Comparison of ENCODE assay signal across 15 cellular contexts in the genomic region with DNA sequence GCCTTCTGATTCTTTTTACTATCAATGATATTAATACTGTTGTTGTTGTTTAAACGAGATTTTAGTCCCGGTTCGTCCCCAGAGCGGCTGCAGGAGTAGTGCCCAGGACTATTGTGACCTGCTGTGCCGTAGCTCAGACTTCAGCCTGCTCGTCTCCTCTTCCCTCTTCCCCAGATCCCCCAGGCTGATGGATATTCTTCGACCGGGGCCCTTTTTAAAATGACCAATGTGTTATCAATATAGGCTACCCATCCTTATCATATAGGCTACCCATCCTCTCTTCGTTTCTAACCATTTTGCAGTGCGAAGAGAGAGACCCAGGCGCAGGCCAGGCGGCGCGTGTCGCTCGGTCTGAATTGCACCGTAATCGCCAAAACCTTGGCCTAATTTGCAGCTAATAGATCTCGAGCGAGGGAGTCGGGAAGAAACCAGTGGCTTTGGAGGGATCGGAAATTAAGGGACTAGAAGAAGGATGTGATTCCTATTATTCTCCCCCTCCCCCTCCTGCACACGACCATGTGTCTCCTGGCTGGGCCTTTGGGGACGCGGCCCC. TPM values are rescaled to one million over a fixed set of nuclear protein-coding genes. Genes with fewer than 3 reads are reported as not detected.
DNase-seq lines count a peak whose midpoint lies in the region; ATAC-seq, FAIRE-seq and TF ChIP-seq lines count a peak whose summit lies in the region.
"Had no signal": no experiment of that assay in that cellular context is flagged by ENCODE, and none has a peak within 500 bp of the region (broad histone marks: within the 10 kb centered on the region; RNA-seq: fewer than 3 reads in every experiment).

No MANE protein-coding gene starts in this region.

- peaks cover 2% of the 10 kb centered on the region; the same call in 1 of the 2 replicates for H3K9me3 ChIP-seq in K562 (replicated peaks; ENCODE audit: control insufficient read depth, insufficient read depth, low read depth, low read length)
- no peaks in the 10 kb centered on the region for H3K9me3 ChIP-seq in iPS-18a (ENCODE audit: control insufficient read depth, low read depth, low read length)
- H3K9me3 ChIP-seq in skeletal muscle satellite cell (replicated peaks; ENCODE audit: low read length) = no peaks in the 10 kb centered on the region

- no peaks in the 10 kb centered on the region for H3K9me1 ChIP-seq in K562 (ENCODE audit: control insufficient read depth, insufficient read depth, low read length)

- WGBS in K562 (ENCODE audit: insufficient coverage, low coverage, missing lambda C conversion rate) = 93% methylated on average over 17 of the region's 25 CpGs

- H3K4me1 Mint-ChIP-seq in GM23338 = peaks cover 51% of the 10 kb centered on the region

- DNase-seq in GM23338 (ENCODE audit: low spot score) = peak; percentile 14
- no peak for DNase-seq in K562 (ENCODE audit: extremely low read depth in 1 of 4, low spot score in 3 of 4)
- DNase-seq in NCI-H524 (lab: John Stamatoyannopoulos, UW) = no peak
- no peak for DNase-seq in activated CD4-positive, alpha-beta T cell treated with anti-CD3 and anti-CD28 coated beads for 1 hour
- DNase-seq: activated CD4-positive, alpha-beta T cell treated with anti-CD3 and anti-CD28 coated beads for 36 hours; activated naive CD4-positive, alpha-beta T cell treated with anti-CD3 and anti-CD28 coated beads, Interleukin-2, amount 10 ng/mL, durations not matched to agents 7 days and 5 days; NCI-H2029 treated with DMSO at 0.1 percent for 48 hours; stimulated activated CD4-positive, alpha-beta T cell treated with anti-CD3 and anti-CD28 coated beads, Interleukin-2, amount 100 ng/mL, for 24 hours had no signal

- H3K36me3 ChIP-seq in GM23338 (ENCODE audit: insufficient read depth) (no peaks in the 10 kb centered on the region), K562 (ENCODE audit: control insufficient read depth, insufficient read depth, low read length) (peaks cover 5% of the 10 kb centered on the region; the same call in 2 of the 3 replicates), iPS-18a (ENCODE audit: control insufficient read depth, low read depth, low read length) (no peaks in the 10 kb centered on the region), skeletal muscle satellite cell (ENCODE audit: insufficient read depth, low read length) (peaks cover 4% of the 10 kb centered on the region)

- peak overlapping the region; percentile 64 for H3K4me3 Mint-ChIP-seq in GM23338
- H3K4me3 Mint-ChIP-seq: activated CD4-positive, alpha-beta T cell treated with anti-CD3 and anti-CD28 coated beads for 36 hours; activated naive CD4-positive, alpha-beta T cell treated with anti-CD3 and anti-CD28 coated beads, Interleukin-2, amount 10 ng/mL, durations not matched to agents 7 days and 5 days had no signal

- peaks cover 57% of the 10 kb centered on the region for H3K27me3 Mint-ChIP-seq in GM23338 (ENCODE audit: insufficient read depth, low read depth, poor library complexity)
- H3K27me3 Mint-ChIP-seq: activated naive CD4-positive, alpha-beta T cell treated with anti-CD3 and anti-CD28 coated beads, Interleukin-2, amount 10 ng/mL, durations not matched to agents 7 days and 5 days had no signal

- BruUV-seq in K562 (replicated peaks; lab: Mats Ljungman, UMichigan) = no TSS peak

- in situ Hi-C loops in K562 (cut with MboI) = loop anchor here (10.0 kb wide), 1 partner anchor 231 kb away; no protein-coding TSS in a partner anchor

- CTCF ChIA-PET in K562 (lab: Yijun Ruan, JAX; ENCODE audit: low intra/inter-chr PET ratio) = no interaction called here

- H3K27ac ChIP-seq in GM23338 (ENCODE audit: low read depth) (no peak overlapping the region), K562 (ENCODE audit: extremely low read depth, low read depth, low read length) (no peak overlapping the region), iPS-18a (ENCODE audit: low read length) (no peak overlapping the region)
- H3K27ac ChIP-seq: epithelial cell of prostate had no signal

- ATAC-seq in GM23338 (no peak), K562 (no peak), HG02610 (IDR thresholded peaks at IDR 0.05; ENCODE audit: unreplicated experiment) (no peak), GM21717 (IDR thresholded peaks at IDR 0.05; ENCODE audit: unreplicated experiment) (no peak)
- ATAC-seq: activated CD4-positive, alpha-beta T cell treated with anti-CD3 and anti-CD28 coated beads for 36 hours had no signal

- no peak for TF ChIP-seq EP300 in K562 (IDR thresholded peaks at IDR 0.05; ENCODE audit: low read length)

- H3K79me2 ChIP-seq in GM23338 (replicated peaks; ENCODE audit: insufficient read depth) (no peaks in the 10 kb centered on the region), K562 (ENCODE audit: control insufficient read depth, insufficient read depth, low read length) (peaks cover 4% of the 10 kb centered on the region; the same call in 1 of the 3 replicates)

- no peak for FAIRE-seq in K562 (lab: Jason Lieb, UNC)
- FAIRE-seq: HepG2 had no signal

- TF ChIP-seq RAD21 in K562 (CRISPR knock-in tag; conservative IDR thresholded peaks at IDR 0.05 in 1 of 2, IDR thresholded peaks at IDR 0.05 in 1 of 2) = no peak

- no peak for TF ChIP-seq POLR2A in K562 (conservative IDR thresholded peaks at IDR 0.05)

- H2AFZ ChIP-seq in GM23338 (no peak overlapping the region), K562 (ENCODE audit: low read depth, low read length) (no peak overlapping the region)

- H3K27me3 ChIP-seq in GM23338 (ENCODE audit: insufficient read depth) (peaks cover 100% of the 10 kb centered on the region), K562 (ENCODE audit: control insufficient read depth in 2 of 2, insufficient read depth in 2 of 2, low read length in 2 of 2) (no peaks in the 10 kb centered on the region), iPS-18a (ENCODE audit: control insufficient read depth, insufficient read depth, low read length) (peaks cover 100% of the 10 kb centered on the region), skeletal muscle satellite cell (ENCODE audit: control insufficient read depth, insufficient read depth, low read length) (no peaks in the 10 kb centered on the region)

- H3K4me2 ChIP-seq in GM23338 (peak overlapping the region; percentile 79), K562 (ENCODE audit: insufficient read depth, low read length) (peak overlapping the region; percentile 35; the same call in 1 of the 2 replicates), skeletal muscle satellite cell (ENCODE audit: low read length) (peak overlapping the region; percentile 91)

- POLR2A ChIA-PET in K562 (lab: Yijun Ruan, JAX) = interaction anchor here (0.7 to 1.6 kb wide), 3 partner anchors 14 to 108 kb away, joined by 3 to 4 read pairs (median 3); a partner anchor contains a TSS

- H3K36me3 Mint-ChIP-seq in GM23338 (ENCODE audit: low read depth) = no peaks in the 10 kb centered on the region

- no peak overlapping the region for H3K27ac Mint-ChIP-seq in GM23338
- H3K27ac Mint-ChIP-seq: activated CD4-positive, alpha-beta T cell treated with anti-CD3 and anti-CD28 coated beads for 36 hours; activated naive CD4-positive, alpha-beta T cell treated with anti-CD3 and anti-CD28 coated beads, Interleukin-2, amount 10 ng/mL, durations not matched to agents 7 days and 5 days had no signal

- intact Hi-C loops in K562 (cut with micrococcal nuclease) = no loop called here

- H3K9me3 Mint-ChIP-seq in GM23338 = peaks cover 3% of the 10 kb centered on the region; the same call in 2 of the 3 replicates

- H3K4me3 ChIP-seq in GM23338 (peak overlapping the region; percentile 49), K562 (no peak overlapping the region), iPS-18a (ENCODE audit: low read length) (peak overlapping the region; percentile 33), skeletal muscle satellite cell (ENCODE audit: low read length) (peak overlapping the region; percentile 88)

- peaks cover 71% of the 10 kb centered on the region for H4K20me1 ChIP-seq in GM23338 (replicated peaks; ENCODE audit: insufficient read depth)
- H4K20me1 ChIP-seq in K562 (replicated peaks; ENCODE audit: control insufficient read depth, insufficient read depth, low read length) = no peaks in the 10 kb centered on the region

- peaks cover 39% of the 10 kb centered on the region; the same call in 1 of the 2 replicates for H3F3A ChIP-seq in GM23338 (replicated peaks; ENCODE audit: low read depth)

- no peak for TF ChIP-seq CTCF in GM23338 (conservative IDR thresholded peaks at IDR 0.05; ENCODE audit: low read depth in 2 of 2)
- no peak for TF ChIP-seq CTCF in K562 (IDR thresholded peaks at IDR 0.05 in 2 of 3, conservative IDR thresholded peaks at IDR 0.05 in 1 of 3; ENCODE audit: insufficient read depth in 2 of 3, low read depth in 1 of 3, low read length in 3 of 3)

- H3K9ac ChIP-seq in K562 (ENCODE audit: insufficient read depth in 1 of 2, low read depth in 2 of 2, low read length in 2 of 2) = peak overlapping the region; percentile 0 to 61; a peak in 2 of 4 replicates
- no peak overlapping the region for H3K9ac ChIP-seq in iPS-18a (ENCODE audit: low read length)
- H3K9ac ChIP-seq in skeletal muscle satellite cell (ENCODE audit: low read depth, low read length) = peak overlapping the region; percentile 93

- H3K4me1 ChIP-seq in GM23338 (ENCODE audit: insufficient read depth) (peaks cover 62% of the 10 kb centered on the region), K562 (replicated peaks in 1 of 2; ENCODE audit: control insufficient read depth in 2 of 2, insufficient read depth in 2 of 2, low read length in 2 of 2) (peaks cover 15 to 35% of the 10 kb centered on the region in 2 experiments), iPS-18a (ENCODE audit: control insufficient read depth, low read depth, low read length) (peaks cover 15% of the 10 kb centered on the region), skeletal muscle satellite cell (ENCODE audit: control insufficient read depth, insufficient read depth, low read length) (peaks cover 21% of the 10 kb centered on the region)

- H3K9me2 ChIP-seq in GM23338 (ENCODE audit: insufficient read depth) = no peaks in the 10 kb centered on the region

RNA-seq across cellular contexts. Expression of a gene that starts 23.0 kb away (rescaled TPM):
- total RNA-seq in GM23338 (2014; rRNA removed; shearing (Covaris generic)) = not detected in 2 replicates
- 0.16 and 0.23 TPM in 2 replicates for polyA plus RNA-seq in GM23338 (2016; fragmentation: Nextera tagmentation; extraction: Ambion mirVana)
- total RNA-seq in K562 (2011; cell fraction: chromatin; rRNA removed; ENCODE audit: low replicate concordance) = 16.8 and 21.5 TPM in 2 replicates
- total RNA-seq in K562 (2011; cell fraction: nucleolus; rRNA removed) = 10.5 and 13.2 TPM in 2 replicates
- 14.2 and 23.5 TPM in 2 replicates for total RNA-seq in K562 (2011; cell fraction: nucleoplasm; rRNA removed)
- 6.8 and 8.3 TPM in 2 replicates for total RNA-seq in K562 (2014; rRNA removed)
- 8.3 and 9.9 TPM in 2 replicates for total RNA-seq in K562 (2014; rRNA removed; fragmentation: Illumina TruSeq; extraction: Trizol)
- total RNA-seq in K562 (2015; rRNA removed; fragmentation: Illumina TruSeq; extraction: Trizol) = 11.9 and 13.1 TPM in 2 replicates
- total RNA-seq in K562 (2021) = 49.7 and 51.8 TPM in 2 replicates
- 6.0 and 10.9 TPM in 2 replicates for polyA plus RNA-seq in K562 (2011; rRNA removed)
- 7.7 and 13.7 TPM in 2 replicates for polyA plus RNA-seq in K562 (2011; cell fraction: cytosol; rRNA removed)
- polyA plus RNA-seq in K562 (2011; cell fraction: nucleus; rRNA removed) = 11.9 and 16.2 TPM in 2 replicates
- polyA plus RNA-seq in K562 (2012) = 35.3 and 71.0 TPM in 2 replicates
- 41.0 and 41.5 TPM in 2 replicates for polyA plus RNA-seq in K562 (2014; fragmentation: Illumina TruSeq; extraction: Trizol)
- polyA plus RNA-seq in K562 (2014; fragmentation: Nextera tagmentation; extraction: Ambion mirVana) = 10 to 100 TPM in 1 of 2 experiments, 1 to 10 TPM in 1; 9.7 to 11.1 TPM
- polyA plus RNA-seq in K562 (2014; rRNA removed) = 21.8 and 24.2 TPM in 2 replicates
- 5.4 TPM in 2 replicates for polyA minus RNA-seq in K562 (2011; rRNA and poly(A)+ RNA removed)
- polyA minus RNA-seq in K562 (2011; cell fraction: cytosol; rRNA and poly(A)+ RNA removed) = 17.7 and 27.6 TPM in 2 replicates
- 9.8 and 9.9 TPM in 2 replicates for polyA minus RNA-seq in K562 (2011; cell fraction: nucleus; rRNA and poly(A)+ RNA removed)
- total RNA-seq in skeletal muscle satellite cell (2012; rRNA removed) = 9.9 and 10.0 TPM in 2 replicates
- total RNA-seq: activated CD4-positive, alpha-beta T cell treated with anti-CD3 and anti-CD28 coated beads for 36 hours; mononuclear cell had no signal

Comparison
In these comparisons a context has a peak if more than half of its experiments do, and no peak if none do; other contexts are left out.
1. H3K4me2 ChIP-seq: peak in every context shown above with its lines; median percentile 91 in skeletal muscle satellite cell; 79 in GM23338; 35 in K562.